Comparison of ENCODE assay signal across 9 cellular contexts in the genomic region with DNA sequence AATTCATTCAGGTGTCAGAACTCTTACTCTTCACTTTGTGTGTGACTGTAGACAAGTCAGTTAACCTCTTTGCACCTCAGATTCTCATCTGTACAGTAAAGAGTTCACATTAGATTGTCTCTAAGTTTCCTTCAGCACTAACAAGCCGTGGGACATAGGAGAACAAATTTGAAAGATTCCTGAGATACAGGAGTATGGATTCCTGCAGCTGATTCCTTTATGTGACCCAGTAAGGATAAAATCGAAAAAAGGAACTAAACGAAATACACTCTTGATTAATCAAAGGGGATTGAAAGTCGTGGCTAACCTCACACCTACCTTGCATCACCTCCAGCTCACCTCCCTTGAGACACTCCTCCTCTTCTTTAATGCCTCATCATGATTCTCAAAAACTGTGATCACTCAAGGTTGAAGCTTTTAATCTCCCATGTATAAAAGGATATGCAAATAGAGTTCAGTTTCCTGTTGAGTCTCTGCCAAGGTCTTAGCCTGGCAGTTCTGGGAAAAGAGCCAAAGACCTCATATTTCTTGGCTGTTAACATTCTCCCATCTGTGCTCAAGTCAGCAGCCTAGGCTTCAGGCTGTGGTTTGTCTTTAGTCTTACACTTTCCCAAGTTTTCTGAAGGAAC.
A peak's percentile ranks its signal among the peaks of the same experiment; 100 is the strongest.
DNase-seq lines count a peak whose midpoint lies in the region; ATAC-seq lines count a peak whose summit lies in the region.
"Had no signal": no experiment of that assay in that cellular context is flagged by ENCODE, and none has a peak within 500 bp of the region (broad histone marks: within the 10 kb centered on the region; RNA-seq: fewer than 3 reads in every experiment).

No MANE protein-coding gene starts in this region.

- H3K9me3 ChIP-seq in naive thymus-derived CD4-positive, alpha-beta T cell (ENCODE audit: control insufficient read depth in 2 of 3, low read length in 3 of 3) = no peaks in the 10 kb centered on the region

- H3K36me3 ChIP-seq in naive thymus-derived CD4-positive, alpha-beta T cell (ENCODE audit: control insufficient read depth in 2 of 3, insufficient read depth in 3 of 3, low read length in 3 of 3) = no peaks in the 10 kb centered on the region

- intact Hi-C loops in dendritic cell treated with granulocyte-macrophage colony-stimulating factor and Interleukin-4, amounts not matched to agents 40 ng/mL and 50 ng/mL, for 4 days (cut with micrococcal nuclease) = no loop called here
- intact Hi-C loops in naive thymus-derived CD4-positive, alpha-beta T cell (cut with micrococcal nuclease) = no loop called here

- no peaks in the 10 kb centered on the region for H3K27me3 Mint-ChIP-seq in dendritic cell treated with granulocyte-macrophage colony-stimulating factor and Interleukin-4, amounts not matched to agents 40 ng/mL and 50 ng/mL, for 4 days
- H3K27me3 Mint-ChIP-seq in naive thymus-derived CD4-positive, alpha-beta T cell = no peaks in the 10 kb centered on the region

- no peaks in the 10 kb centered on the region for H3K4me1 ChIP-seq in naive thymus-derived CD4-positive, alpha-beta T cell (ENCODE audit: control insufficient read depth in 2 of 2, insufficient read depth in 2 of 2, low read length in 2 of 2)

- peaks cover 40% of the 10 kb centered on the region for H3K4me1 Mint-ChIP-seq in dendritic cell treated with granulocyte-macrophage colony-stimulating factor and Interleukin-4, amounts not matched to agents 40 ng/mL and 50 ng/mL, for 4 days (ENCODE audit: low read depth)
- peaks cover 0 to 15% (median 0%) of the 10 kb centered on the region in 7 donors for H3K4me1 Mint-ChIP-seq in naive thymus-derived CD4-positive, alpha-beta T cell

- no peak overlapping the region for H3K27ac ChIP-seq in naive thymus-derived CD4-positive, alpha-beta T cell (ENCODE audit: low read depth, low read length)

- peak; percentile 55 for ATAC-seq in naive thymus-derived CD4-positive, alpha-beta T cell
- ATAC-seq in GM19328 (IDR thresholded peaks at IDR 0.05; ENCODE audit: unreplicated experiment) (no peak), GM19035 (IDR thresholded peaks at IDR 0.05; ENCODE audit: unreplicated experiment) (no peak), HG03097 (IDR thresholded peaks at IDR 0.05; ENCODE audit: low FRiP score, unreplicated experiment) (no peak), GM18858 (IDR thresholded peaks at IDR 0.05; ENCODE audit: unreplicated experiment) (no peak)

- H3K27me3 ChIP-seq in naive thymus-derived CD4-positive, alpha-beta T cell (ENCODE audit: control insufficient read depth in 2 of 2, insufficient read depth in 2 of 2, low read length in 2 of 2) = no peaks in the 10 kb centered on the region

- no peaks in the 10 kb centered on the region for H3K36me3 Mint-ChIP-seq in dendritic cell treated with granulocyte-macrophage colony-stimulating factor and Interleukin-4, amounts not matched to agents 40 ng/mL and 50 ng/mL, for 4 days (ENCODE audit: low read depth)
- H3K36me3 Mint-ChIP-seq in naive thymus-derived CD4-positive, alpha-beta T cell = no peaks in the 10 kb centered on the region

- no peak overlapping the region for H3K4me3 ChIP-seq in naive thymus-derived CD4-positive, alpha-beta T cell (ENCODE audit: low read length)

- no peaks in the 10 kb centered on the region for H3K9me3 Mint-ChIP-seq in dendritic cell treated with granulocyte-macrophage colony-stimulating factor and Interleukin-4, amounts not matched to agents 40 ng/mL and 50 ng/mL, for 4 days
- H3K9me3 Mint-ChIP-seq in naive thymus-derived CD4-positive, alpha-beta T cell = peaks cover 0 to 1% (median 0%) of the 10 kb centered on the region in 11 donors
- H3K9me3 Mint-ChIP-seq: T-helper 1 cell treated with Interleukin-12 subunit alpha and Interleukin-12 subunit beta and Interleukin-4 antibody, amounts not matched to agents 30 μg/mL and 1 μg/mL, for 36 hours had no signal

- DNase-seq in H4 (ENCODE audit: low spot score) = peak; percentile 93
- DNase-seq in NCI-H524 treated with DMSO at 0.1 percent for 48 hours (lab: John Stamatoyannopoulos, UW) = peak; percentile 98
- peak in 1 of 9 donors; percentile 2 for DNase-seq in naive thymus-derived CD4-positive, alpha-beta T cell

- no peak overlapping the region for H3K27ac Mint-ChIP-seq in dendritic cell treated with granulocyte-macrophage colony-stimulating factor and Interleukin-4, amounts not matched to agents 40 ng/mL and 50 ng/mL, for 4 days
- no peak overlapping the region for H3K27ac Mint-ChIP-seq in naive thymus-derived CD4-positive, alpha-beta T cell
- H3K27ac Mint-ChIP-seq: T-helper 1 cell treated with Interleukin-12 subunit alpha and Interleukin-12 subunit beta and Interleukin-4 antibody, amounts not matched to agents 30 μg/mL and 1 μg/mL, for 36 hours had no signal

- CTCF ChIA-PET in naive thymus-derived CD4-positive, alpha-beta T cell (lab: Charles Lee) = no interaction called here

- POLR2A ChIA-PET in naive thymus-derived CD4-positive, alpha-beta T cell (lab: Charles Lee) = no interaction called here

- H3K4me3 Mint-ChIP-seq in dendritic cell treated with granulocyte-macrophage colony-stimulating factor and Interleukin-4, amounts not matched to agents 40 ng/mL and 50 ng/mL, for 4 days = peak overlapping the region; percentile 42
- no peak overlapping the region for H3K4me3 Mint-ChIP-seq in naive thymus-derived CD4-positive, alpha-beta T cell
- H3K4me3 Mint-ChIP-seq: T-helper 1 cell treated with Interleukin-12 subunit alpha and Interleukin-12 subunit beta and Interleukin-4 antibody, amounts not matched to agents 30 μg/mL and 1 μg/mL, for 36 hours had no signal
